ENCODE assay signal across 10 cellular contexts in the genomic region with DNA sequence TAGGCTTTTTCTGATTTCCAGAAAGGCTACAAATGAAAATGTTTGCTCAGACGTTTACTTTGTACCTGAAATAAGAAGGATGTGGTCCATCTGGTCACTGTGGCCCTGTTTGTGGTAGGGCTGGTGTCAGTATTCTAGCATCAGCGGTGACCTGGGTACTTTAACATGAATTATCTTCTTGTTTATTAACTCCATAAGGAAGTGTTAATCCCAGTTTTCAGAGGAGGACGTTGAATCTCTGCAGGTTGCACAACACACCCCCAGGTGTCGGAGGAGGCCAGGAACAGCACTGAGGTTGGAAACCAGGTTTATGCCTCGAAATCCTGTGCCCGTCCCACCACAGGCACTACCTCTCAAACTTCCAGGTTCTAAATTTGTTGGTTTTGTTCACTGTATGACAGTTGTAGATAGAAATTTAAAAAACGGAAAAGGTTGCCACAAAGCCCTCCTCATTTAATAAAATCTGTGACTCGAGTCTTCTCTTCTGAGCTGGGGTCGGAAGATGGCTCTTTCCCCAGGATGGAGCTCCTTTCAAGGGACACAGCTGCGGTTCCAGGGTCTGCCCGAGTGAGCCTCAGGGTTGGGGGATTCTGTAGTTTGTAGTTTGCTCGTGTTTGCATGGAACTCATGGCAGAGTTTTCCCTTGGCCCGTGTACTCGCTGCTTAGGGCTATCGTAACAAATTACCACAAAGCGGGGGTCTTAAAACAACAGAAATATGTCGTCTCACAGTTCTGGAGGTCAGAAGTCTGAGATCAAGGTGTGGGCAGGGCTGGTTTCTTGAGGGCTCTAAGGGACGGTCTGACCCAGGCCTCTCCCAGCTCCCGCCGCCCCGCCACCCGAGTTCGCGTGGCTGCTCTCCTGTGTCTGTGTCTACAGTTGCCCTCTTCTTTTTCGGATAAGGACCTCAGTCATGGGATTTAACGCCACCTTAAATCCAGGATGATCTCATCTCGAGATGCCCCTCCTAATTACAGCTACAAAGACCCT. TPM values are rescaled to one million over a fixed set of nuclear protein-coding genes. Genes with fewer than 3 reads are reported as not detected.
DNase-seq lines count a peak whose midpoint lies in the region; ATAC-seq and TF ChIP-seq lines count a peak whose summit lies in the region.
"Had no signal": no experiment of that assay in that cellular context is flagged by ENCODE, and none has a peak within 500 bp of the region (broad histone marks: within the 10 kb centered on the region; RNA-seq: fewer than 3 reads in every experiment).

No MANE protein-coding gene starts in this region.

- DNase-seq in Right ventricle myocardium superior (peak; percentile 17), left ventricle myocardium superior (no peak), lower lobe of right lung (no peak), ureter (ENCODE audit: low spot score) (peak; percentile 27), NCI-H82 treated with DMSO at 0.1 percent for 48 hours (lab: John Stamatoyannopoulos, UW; ENCODE audit: unreplicated experiment) (no peak), SHP77 treated with DMSO at 0.1 percent for 48 hours (lab: John Stamatoyannopoulos, UW) (no peak)
- no peak for DNase-seq in activated T-helper 1 cell treated with anti-CD3 and anti-CD28 coated beads, Interleukin-12 subunit alpha, Interleukin-12 subunit beta, Interleukin-2, Interleukin-4 antibody, amounts not matched to agents 30 ng/mL and 10 ng/mL and 1 ng/mL, durations not matched to agents 14 hours and 24 hours and 36 hours (ENCODE audit: low spot score)
- DNase-seq: Caco-2; stimulated activated CD4-positive, alpha-beta T cell treated with anti-CD3 and anti-CD28 coated beads, Interleukin-1b, Interleukin-23, amount 100 ng/mL, for 48 hours had no signal

- H3K4me3 Mint-ChIP-seq in activated T-helper 1 cell treated with anti-CD3 and anti-CD28 coated beads, Interleukin-12 subunit alpha, Interleukin-12 subunit beta, Interleukin-2, Interleukin-4 antibody, amounts not matched to agents 30 ng/mL and 10 ng/mL and 1 ng/mL, durations not matched to agents 14 hours and 24 hours and 36 hours, result peak overlapping the region; percentile 71

- no peak overlapping the region for H3K27ac Mint-ChIP-seq in activated T-helper 1 cell treated with anti-CD3 and anti-CD28 coated beads, Interleukin-12 subunit alpha, Interleukin-12 subunit beta, Interleukin-2, Interleukin-4 antibody, amounts not matched to agents 30 ng/mL and 10 ng/mL and 1 ng/mL, durations not matched to agents 14 hours and 24 hours and 36 hours

- H3K9me3 Mint-ChIP-seq in activated T-helper 1 cell treated with anti-CD3 and anti-CD28 coated beads, Interleukin-12 subunit alpha, Interleukin-12 subunit beta, Interleukin-2, Interleukin-4 antibody, amounts not matched to agents 30 ng/mL and 10 ng/mL and 1 ng/mL, durations not matched to agents 14 hours and 24 hours and 36 hours, result no peaks in the 10 kb centered on the region

- peak overlapping the region; percentile 61 for H3K27ac ChIP-seq in lower lobe of right lung

- H3K4me1 ChIP-seq in lower lobe of right lung, result peaks cover 27% of the 10 kb centered on the region
- H3K4me1 ChIP-seq: Caco-2 had no signal

- H3K36me3 ChIP-seq in lower lobe of right lung, result no peaks in the 10 kb centered on the region

- no peaks in the 10 kb centered on the region for H3K9me3 ChIP-seq in lower lobe of right lung
- H3K9me3 ChIP-seq: Caco-2 had no signal

- H3K4me1 Mint-ChIP-seq in activated T-helper 1 cell treated with anti-CD3 and anti-CD28 coated beads, Interleukin-12 subunit alpha, Interleukin-12 subunit beta, Interleukin-2, Interleukin-4 antibody, amounts not matched to agents 30 ng/mL and 10 ng/mL and 1 ng/mL, durations not matched to agents 14 hours and 24 hours and 36 hours (ENCODE audit: low read depth), result peaks cover 20% of the 10 kb centered on the region

- no peaks in the 10 kb centered on the region for H3K36me3 Mint-ChIP-seq in activated T-helper 1 cell treated with anti-CD3 and anti-CD28 coated beads, Interleukin-12 subunit alpha, Interleukin-12 subunit beta, Interleukin-2, Interleukin-4 antibody, amounts not matched to agents 30 ng/mL and 10 ng/mL and 1 ng/mL, durations not matched to agents 14 hours and 24 hours and 36 hours (ENCODE audit: low read depth)

- peak overlapping the region; percentile 45 for H3K4me3 ChIP-seq in lower lobe of right lung

- no peak for ATAC-seq in Right ventricle myocardium superior (ENCODE audit: poor library complexity)
- no peak for ATAC-seq in left ventricle myocardium superior
- peak in 1 of 2 donors; percentile 41 for ATAC-seq in lower lobe of right lung
- ATAC-seq in HG03469 (IDR thresholded peaks at IDR 0.05; ENCODE audit: unreplicated experiment), result no peak

- H3K27me3 Mint-ChIP-seq in activated T-helper 1 cell treated with anti-CD3 and anti-CD28 coated beads, Interleukin-12 subunit alpha, Interleukin-12 subunit beta, Interleukin-2, Interleukin-4 antibody, amounts not matched to agents 30 ng/mL and 10 ng/mL and 1 ng/mL, durations not matched to agents 14 hours and 24 hours and 36 hours (ENCODE audit: insufficient read depth), result peaks cover 18% of the 10 kb centered on the region

- intact Hi-C loops in Right ventricle myocardium superior (cut with DNase I) (no loop called here), left ventricle myocardium superior (cut with micrococcal nuclease) (no loop called here), lower lobe of right lung (cut with DNase I) (no loop called here)
- intact Hi-C loops in activated T-helper 1 cell treated with anti-CD3 and anti-CD28 coated beads, Interleukin-12 subunit alpha, Interleukin-12 subunit beta, Interleukin-2, Interleukin-4 antibody, amounts not matched to agents 30 ng/mL and 10 ng/mL and 1 ng/mL, durations not matched to agents 14 hours and 24 hours and 36 hours (cut with micrococcal nuclease), result loop anchor here (2.0 to 10.0 kb wide), 4 partner anchors 55 to 883 kb away; no protein-coding TSS in a partner anchor

- H3K27me3 ChIP-seq in lower lobe of right lung (ENCODE audit: low read depth), result no peaks in the 10 kb centered on the region

- TF ChIP-seq CTCF in lower lobe of right lung (IDR thresholded peaks at IDR 0.05), result no peak

RNA-seq across cellular contexts. Expression of gene LPCAT1, which starts 13.7 kb away (rescaled TPM):
- total RNA-seq in Right ventricle myocardium superior (11.5 TPM), left ventricle myocardium superior (13.4 TPM), lower lobe of right lung (475 TPM), ureter (48.0 TPM)
- total RNA-seq in activated T-helper 1 cell treated with anti-CD3 and anti-CD28 coated beads, Interleukin-12 subunit alpha, Interleukin-12 subunit beta, Interleukin-2, Interleukin-4 antibody, amounts not matched to agents 30 ng/mL and 10 ng/mL and 1 ng/mL, durations not matched to agents 14 hours and 24 hours and 36 hours, result 103 and 110 TPM in 2 replicates

Comparison
In these comparisons a context has a peak if more than half of its experiments do, and no peak if none do; other contexts are left out.
1. DNase-seq: peak in Right ventricle myocardium superior (single experiment) and ureter (single experiment); none in left ventricle myocardium superior (single experiment), activated T-helper 1 cell treated with anti-CD3 and anti-CD28 coated beads, Interleukin-12 subunit alpha, Interleukin-12 subunit beta, Interleukin-2, Interleukin-4 antibody, amounts not matched to agents 30 ng/mL and 10 ng/mL and 1 ng/mL, durations not matched to agents 14 hours and 24 hours and 36 hours (single experiment), lower lobe of right lung (single experiment), NCI-H82 treated with DMSO at 0.1 percent for 48 hours (single experiment) and SHP77 treated with DMSO at 0.1 percent for 48 hours (single experiment).